ENCODE assay signal across 1 cellular context in the genomic region with DNA sequence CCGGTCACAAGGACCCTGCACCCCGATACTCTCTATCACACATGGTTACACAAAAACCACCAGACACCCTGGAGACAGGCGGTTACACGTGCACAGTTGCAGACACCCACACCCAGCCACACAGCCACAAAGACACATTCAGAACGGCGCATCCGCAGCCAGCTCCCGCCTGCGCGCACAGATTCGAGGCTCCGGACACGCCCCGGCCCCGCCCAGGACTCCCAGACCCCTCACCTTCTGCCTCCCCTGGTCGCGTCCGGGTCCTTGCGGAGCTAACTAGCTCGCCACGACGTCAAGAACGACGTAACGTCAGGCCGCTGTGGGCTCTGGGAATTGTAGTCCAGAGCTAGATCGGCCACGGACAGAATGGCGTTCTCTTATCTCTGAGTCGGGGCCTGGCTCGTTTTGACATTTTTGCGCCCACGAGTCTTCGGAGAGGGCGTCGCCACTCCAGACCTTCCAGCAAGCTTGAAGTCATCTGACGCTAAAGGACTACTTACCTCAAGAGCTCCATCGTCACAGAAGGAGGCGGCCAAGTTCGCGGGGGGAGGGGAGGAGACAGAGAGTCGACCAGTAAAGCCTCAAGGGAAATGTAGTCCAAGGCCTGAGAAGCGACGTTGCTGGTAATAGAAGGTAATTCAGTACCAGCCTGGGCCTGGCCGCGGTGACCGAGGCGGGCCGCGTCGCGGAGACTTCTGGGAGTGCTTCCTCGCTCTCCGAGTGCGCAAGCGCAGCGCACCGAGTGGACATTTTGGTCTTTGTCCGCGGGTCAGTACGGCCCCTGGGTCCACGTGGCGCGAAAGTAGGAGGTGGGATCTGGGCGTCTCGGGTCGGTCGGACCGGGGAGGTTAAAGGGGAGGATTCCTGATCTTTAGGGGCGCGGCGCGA.
TF ChIP-seq lines count a peak whose summit lies in the region.

A gene (plus strand): TSS at position 719 of the 888 bp plus-strand sequence. CDS start 21,335 bp downstream, outside the sequence.
A gene (minus strand): TSS at position 278 of the 888 bp plus-strand sequence. CDS start 12,680 bp downstream, outside the sequence.

TF ChIP-seq in HepG2, 621 proteins besides CTCF, POLR2A, EP300 and RAD21 (continued from another document and continues in another):
- TF ChIP-seq, protein P1, sequence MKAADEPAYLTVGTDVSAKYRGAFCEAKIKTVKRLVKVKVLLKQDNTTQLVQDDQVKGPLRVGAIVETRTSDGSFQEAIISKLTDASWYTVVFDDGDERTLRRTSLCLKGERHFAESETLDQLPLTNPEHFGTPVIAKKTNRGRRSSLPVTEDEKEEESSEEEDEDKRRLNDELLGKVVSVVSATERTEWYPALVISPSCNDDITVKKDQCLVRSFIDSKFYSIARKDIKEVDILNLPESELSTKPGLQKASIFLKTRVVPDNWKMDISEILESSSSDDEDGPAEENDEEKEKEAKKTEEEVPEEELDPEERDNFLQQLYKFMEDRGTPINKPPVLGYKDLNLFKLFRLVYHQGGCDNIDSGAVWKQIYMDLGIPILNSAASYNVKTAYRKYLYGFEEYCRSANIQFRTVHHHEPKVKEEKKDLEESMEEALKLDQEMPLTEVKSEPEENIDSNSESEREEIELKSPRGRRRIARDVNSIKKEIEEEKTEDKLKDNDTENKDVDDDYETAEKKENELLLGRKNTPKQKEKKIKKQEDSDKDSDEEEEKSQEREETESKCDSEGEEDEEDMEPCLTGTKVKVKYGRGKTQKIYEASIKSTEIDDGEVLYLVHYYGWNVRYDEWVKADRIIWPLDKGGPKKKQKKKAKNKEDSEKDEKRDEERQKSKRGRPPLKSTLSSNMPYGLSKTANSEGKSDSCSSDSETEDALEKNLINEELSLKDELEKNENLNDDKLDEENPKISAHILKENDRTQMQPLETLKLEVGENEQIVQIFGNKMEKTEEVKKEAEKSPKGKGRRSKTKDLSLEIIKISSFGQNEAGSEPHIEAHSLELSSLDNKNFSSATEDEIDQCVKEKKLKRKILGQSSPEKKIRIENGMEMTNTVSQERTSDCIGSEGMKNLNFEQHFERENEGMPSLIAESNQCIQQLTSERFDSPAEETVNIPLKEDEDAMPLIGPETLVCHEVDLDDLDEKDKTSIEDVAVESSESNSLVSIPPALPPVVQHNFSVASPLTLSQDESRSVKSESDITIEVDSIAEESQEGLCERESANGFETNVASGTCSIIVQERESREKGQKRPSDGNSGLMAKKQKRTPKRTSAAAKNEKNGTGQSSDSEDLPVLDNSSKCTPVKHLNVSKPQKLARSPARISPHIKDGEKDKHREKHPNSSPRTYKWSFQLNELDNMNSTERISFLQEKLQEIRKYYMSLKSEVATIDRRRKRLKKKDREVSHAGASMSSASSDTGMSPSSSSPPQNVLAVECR (CRISPR knock-in tag; IDR thresholded peaks at IDR 0.05; ENCODE audit: borderline replicate concordance), result peak; percentile 81
- TF ChIP-seq, protein P2, sequence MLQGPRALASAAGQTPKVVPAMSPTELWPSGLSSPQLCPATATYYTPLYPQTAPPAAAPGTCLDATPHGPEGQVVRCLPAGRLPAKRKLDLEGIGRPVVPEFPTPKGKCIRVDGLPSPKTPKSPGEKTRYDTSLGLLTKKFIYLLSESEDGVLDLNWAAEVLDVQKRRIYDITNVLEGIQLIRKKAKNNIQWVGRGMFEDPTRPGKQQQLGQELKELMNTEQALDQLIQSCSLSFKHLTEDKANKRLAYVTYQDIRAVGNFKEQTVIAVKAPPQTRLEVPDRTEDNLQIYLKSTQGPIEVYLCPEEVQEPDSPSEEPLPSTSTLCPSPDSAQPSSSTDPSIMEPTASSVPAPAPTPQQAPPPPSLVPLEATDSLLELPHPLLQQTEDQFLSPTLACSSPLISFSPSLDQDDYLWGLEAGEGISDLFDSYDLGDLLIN (CRISPR knock-in tag; IDR thresholded peaks at IDR 0.05; ENCODE audit: borderline replicate concordance), result no peak
- TF ChIP-seq HOXA5 (CRISPR knock-in tag; IDR thresholded peaks at IDR 0.05) (peak; percentile 73; the same call in 1 of the 2 replicates), BRCA1 (CRISPR knock-in tag; IDR thresholded peaks at IDR 0.05) (no peak), ZNF839 (CRISPR knock-in tag; IDR thresholded peaks at IDR 0.05; ENCODE audit: borderline replicate concordance) (no peak; the same call in 1 of the 2 replicates), ZBTB42 (CRISPR knock-in tag; IDR thresholded peaks at IDR 0.05) (no peak), TSC22D2 (CRISPR knock-in tag; IDR thresholded peaks at IDR 0.05; ENCODE audit: borderline replicate concordance) (no peak), ETV6 (CRISPR knock-in tag; conservative IDR thresholded peaks at IDR 0.05) (0 out of 2 replicates have a peak, but pooled peaks have one; percentile 9), ZNF3 (CRISPR knock-in tag; IDR thresholded peaks at IDR 0.05) (no peak), NPAS2 (CRISPR knock-in tag; IDR thresholded peaks at IDR 0.05; ENCODE audit: borderline replicate concordance) (no peak), HNRNPL (IDR thresholded peaks at IDR 0.05; ENCODE audit: low read depth, low read length) (0 out of 2 replicates have a peak, but pooled peaks have one; percentile 52), CBX2 (IDR thresholded peaks at IDR 0.05; ENCODE audit: low read depth, low read length) (no peak), CBX2 (CRISPR knock-in tag; IDR thresholded peaks at IDR 0.05; ENCODE audit: low read depth) (no peak)
- TF ChIP-seq, protein P3, sequence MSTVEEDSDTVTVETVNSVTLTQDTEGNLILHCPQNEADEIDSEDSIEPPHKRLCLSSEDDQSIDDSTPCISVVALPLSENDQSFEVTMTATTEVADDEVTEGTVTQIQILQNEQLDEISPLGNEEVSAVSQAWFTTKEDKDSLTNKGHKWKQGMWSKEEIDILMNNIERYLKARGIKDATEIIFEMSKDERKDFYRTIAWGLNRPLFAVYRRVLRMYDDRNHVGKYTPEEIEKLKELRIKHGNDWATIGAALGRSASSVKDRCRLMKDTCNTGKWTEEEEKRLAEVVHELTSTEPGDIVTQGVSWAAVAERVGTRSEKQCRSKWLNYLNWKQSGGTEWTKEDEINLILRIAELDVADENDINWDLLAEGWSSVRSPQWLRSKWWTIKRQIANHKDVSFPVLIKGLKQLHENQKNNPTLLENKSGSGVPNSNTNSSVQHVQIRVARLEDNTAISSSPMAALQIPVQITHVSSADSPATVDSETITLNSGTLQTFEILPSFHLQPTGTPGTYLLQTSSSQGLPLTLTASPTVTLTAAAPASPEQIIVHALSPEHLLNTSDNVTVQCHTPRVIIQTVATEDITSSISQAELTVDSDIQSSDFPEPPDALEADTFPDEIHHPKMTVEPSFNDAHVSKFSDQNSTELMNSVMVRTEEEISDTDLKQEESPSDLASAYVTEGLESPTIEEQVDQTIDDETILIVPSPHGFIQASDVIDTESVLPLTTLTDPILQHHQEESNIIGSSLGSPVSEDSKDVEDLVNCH (CRISPR knock-in tag; IDR thresholded peaks at IDR 0.05), result peak; percentile 23; the same call in 1 of the 2 replicates
- TF ChIP-seq, protein P4, sequence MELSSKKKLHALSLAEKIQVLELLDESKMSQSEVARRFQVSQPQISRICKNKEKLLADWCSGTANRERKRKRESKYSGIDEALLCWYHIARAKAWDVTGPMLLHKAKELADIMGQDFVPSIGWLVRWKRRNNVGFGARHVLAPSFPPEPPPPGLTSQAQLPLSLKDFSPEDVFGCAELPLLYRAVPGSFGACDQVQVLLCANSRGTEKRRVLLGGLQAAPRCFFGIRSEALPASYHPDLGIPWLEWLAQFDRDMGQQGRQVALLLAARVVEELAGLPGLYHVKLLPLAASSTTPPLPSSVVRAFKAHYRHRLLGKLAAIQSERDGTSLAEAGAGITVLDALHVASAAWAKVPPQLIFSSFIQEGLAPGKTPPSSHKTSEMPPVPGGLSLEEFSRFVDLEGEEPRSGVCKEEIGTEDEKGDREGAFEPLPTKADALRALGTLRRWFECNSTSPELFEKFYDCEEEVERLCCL (CRISPR knock-in tag; IDR thresholded peaks at IDR 0.05; ENCODE audit: borderline replicate concordance), result no peak
- TF ChIP-seq, protein P5, sequence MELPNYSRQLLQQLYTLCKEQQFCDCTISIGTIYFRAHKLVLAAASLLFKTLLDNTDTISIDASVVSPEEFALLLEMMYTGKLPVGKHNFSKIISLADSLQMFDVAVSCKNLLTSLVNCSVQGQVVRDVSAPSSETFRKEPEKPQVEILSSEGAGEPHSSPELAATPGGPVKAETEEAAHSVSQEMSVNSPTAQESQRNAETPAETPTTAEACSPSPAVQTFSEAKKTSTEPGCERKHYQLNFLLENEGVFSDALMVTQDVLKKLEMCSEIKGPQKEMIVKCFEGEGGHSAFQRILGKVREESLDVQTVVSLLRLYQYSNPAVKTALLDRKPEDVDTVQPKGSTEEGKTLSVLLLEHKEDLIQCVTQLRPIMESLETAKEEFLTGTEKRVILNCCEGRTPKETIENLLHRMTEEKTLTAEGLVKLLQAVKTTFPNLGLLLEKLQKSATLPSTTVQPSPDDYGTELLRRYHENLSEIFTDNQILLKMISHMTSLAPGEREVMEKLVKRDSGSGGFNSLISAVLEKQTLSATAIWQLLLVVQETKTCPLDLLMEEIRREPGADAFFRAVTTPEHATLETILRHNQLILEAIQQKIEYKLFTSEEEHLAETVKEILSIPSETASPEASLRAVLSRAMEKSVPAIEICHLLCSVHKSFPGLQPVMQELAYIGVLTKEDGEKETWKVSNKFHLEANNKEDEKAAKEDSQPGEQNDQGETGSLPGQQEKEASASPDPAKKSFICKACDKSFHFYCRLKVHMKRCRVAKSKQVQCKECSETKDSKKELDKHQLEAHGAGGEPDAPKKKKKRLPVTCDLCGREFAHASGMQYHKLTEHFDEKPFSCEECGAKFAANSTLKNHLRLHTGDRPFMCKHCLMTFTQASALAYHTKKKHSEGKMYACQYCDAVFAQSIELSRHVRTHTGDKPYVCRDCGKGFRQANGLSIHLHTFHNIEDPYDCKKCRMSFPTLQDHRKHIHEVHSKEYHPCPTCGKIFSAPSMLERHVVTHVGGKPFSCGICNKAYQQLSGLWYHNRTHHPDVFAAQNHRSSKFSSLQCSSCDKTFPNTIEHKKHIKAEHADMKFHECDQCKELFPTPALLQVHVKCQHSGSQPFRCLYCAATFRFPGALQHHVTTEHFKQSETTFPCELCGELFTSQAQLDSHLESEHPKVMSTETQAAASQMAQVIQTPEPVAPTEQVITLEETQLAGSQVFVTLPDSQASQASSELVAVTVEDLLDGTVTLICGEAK (IDR thresholded peaks at IDR 0.05), result no peak
- TF ChIP-seq, protein P5 (CRISPR knock-in tag; IDR thresholded peaks at IDR 0.05), result peak; percentile 63
- TF ChIP-seq, protein P6, sequence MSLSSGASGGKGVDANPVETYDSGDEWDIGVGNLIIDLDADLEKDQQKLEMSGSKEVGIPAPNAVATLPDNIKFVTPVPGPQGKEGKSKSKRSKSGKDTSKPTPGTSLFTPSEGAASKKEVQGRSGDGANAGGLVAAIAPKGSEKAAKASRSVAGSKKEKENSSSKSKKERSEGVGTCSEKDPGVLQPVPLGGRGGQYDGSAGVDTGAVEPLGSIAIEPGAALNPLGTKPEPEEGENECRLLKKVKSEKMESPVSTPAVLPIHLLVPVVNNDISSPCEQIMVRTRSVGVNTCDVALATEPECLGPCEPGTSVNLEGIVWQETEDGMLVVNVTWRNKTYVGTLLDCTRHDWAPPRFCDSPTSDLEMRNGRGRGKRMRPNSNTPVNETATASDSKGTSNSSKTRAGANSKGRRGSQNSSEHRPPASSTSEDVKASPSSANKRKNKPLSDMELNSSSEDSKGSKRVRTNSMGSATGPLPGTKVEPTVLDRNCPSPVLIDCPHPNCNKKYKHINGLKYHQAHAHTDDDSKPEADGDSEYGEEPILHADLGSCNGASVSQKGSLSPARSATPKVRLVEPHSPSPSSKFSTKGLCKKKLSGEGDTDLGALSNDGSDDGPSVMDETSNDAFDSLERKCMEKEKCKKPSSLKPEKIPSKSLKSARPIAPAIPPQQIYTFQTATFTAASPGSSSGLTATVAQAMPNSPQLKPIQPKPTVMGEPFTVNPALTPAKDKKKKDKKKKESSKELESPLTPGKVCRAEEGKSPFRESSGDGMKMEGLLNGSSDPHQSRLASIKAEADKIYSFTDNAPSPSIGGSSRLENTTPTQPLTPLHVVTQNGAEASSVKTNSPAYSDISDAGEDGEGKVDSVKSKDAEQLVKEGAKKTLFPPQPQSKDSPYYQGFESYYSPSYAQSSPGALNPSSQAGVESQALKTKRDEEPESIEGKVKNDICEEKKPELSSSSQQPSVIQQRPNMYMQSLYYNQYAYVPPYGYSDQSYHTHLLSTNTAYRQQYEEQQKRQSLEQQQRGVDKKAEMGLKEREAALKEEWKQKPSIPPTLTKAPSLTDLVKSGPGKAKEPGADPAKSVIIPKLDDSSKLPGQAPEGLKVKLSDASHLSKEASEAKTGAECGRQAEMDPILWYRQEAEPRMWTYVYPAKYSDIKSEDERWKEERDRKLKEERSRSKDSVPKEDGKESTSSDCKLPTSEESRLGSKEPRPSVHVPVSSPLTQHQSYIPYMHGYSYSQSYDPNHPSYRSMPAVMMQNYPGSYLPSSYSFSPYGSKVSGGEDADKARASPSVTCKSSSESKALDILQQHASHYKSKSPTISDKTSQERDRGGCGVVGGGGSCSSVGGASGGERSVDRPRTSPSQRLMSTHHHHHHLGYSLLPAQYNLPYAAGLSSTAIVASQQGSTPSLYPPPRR (CRISPR knock-in tag; IDR thresholded peaks at IDR 0.05; ENCODE audit: borderline replicate concordance), result peak; percentile 40; the same call in 1 of the 2 replicates
